23 cellular contexts compared by ENCODE assay signal in the genomic region with DNA sequence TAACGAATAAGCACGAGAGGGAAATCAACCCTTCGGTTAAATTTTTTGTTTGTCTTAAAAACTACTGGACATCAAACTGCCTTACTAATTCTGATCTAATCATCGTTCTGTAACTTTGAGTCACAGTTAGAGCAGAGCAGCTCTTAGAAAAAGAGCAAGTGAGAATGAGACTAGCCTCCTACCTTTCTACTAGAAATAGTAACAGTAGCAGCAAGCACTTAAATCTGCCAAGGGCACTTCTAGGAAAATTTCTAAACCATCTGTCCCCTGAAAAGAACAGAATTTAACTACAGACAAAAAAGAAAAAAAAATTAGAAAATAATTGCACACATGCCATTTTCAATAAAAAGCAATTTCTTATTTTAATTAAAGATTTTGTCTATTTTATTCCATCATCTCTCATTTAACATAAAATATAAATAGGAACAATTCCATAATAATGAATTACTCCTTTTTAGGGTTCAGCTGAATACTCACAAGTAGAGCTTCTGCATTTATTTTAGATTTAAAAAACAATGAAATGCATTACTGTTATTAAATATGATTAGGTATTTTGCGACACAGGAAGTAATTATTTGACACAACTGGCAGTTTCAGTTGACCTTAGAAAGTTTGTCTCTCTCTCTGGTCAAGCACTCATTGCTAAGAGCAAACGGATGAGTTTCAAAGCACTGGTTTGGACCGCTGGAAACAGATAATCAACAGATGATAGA.
"Had no signal": no experiment of that assay in that cellular context is flagged by ENCODE, and none has a peak within 500 bp of the region (broad histone marks: within the 10 kb centered on the region; RNA-seq: fewer than 3 reads in every experiment).

No MANE protein-coding gene starts in this region.

- H3K36me3 ChIP-seq: ascending aorta, breast epithelium, spleen, thoracic aorta, upper lobe of left lung had no signal

- ATAC-seq: activated CD8-positive, alpha-beta T cell treated with anti-CD3 and anti-CD28 coated beads, Interleukin-2, amount 10 ng/mL, durations not matched to agents 7 days and 5 days; activated T-cell treated with anti-CD3 and anti-CD28 coated beads, Interleukin-2, amount 50 U/mL, for 4 hours; stimulated activated memory B cell treated with anti-CD40 and anti-IgM and Interleukin-4, amounts not matched to agents 10 μg/mL and 1 μg/mL and 100 μg/mL, for 72 hours had no signal

- H3K27ac Mint-ChIP-seq: activated B cell treated with CpG ODN at 0.5 μM for 24 hours; activated CD8-positive, alpha-beta T cell treated with anti-CD3 and anti-CD28 coated beads, Interleukin-2, amount 10 ng/mL, durations not matched to agents 7 days and 5 days; nephron; stimulated activated memory B cell treated with anti-CD40 and anti-IgM and Interleukin-4, amounts not matched to agents 10 μg/mL and 1 μg/mL and 100 μg/mL, for 72 hours had no signal

- H3K36me3 Mint-ChIP-seq: stimulated activated memory B cell treated with anti-CD40 and anti-IgM and Interleukin-4, amounts not matched to agents 10 μg/mL and 1 μg/mL and 100 μg/mL, for 72 hours had no signal

- H3K27ac ChIP-seq: ascending aorta, breast epithelium, spleen, thoracic aorta, upper lobe of left lung had no signal

- H3K9me3 Mint-ChIP-seq: activated T-cell treated with anti-CD3 and anti-CD28 coated beads, Interleukin-2, amount 50 U/mL, for 4 hours had no signal

- H3K4me3 Mint-ChIP-seq: activated B cell treated with CpG ODN at 0.5 μM for 24 hours; activated CD8-positive, alpha-beta T cell treated with anti-CD3 and anti-CD28 coated beads, Interleukin-2, amount 10 ng/mL, durations not matched to agents 7 days and 5 days; activated T-cell treated with anti-CD3 and anti-CD28 coated beads, Interleukin-2, amount 50 U/mL, for 4 hours; nephron; stimulated activated memory B cell treated with anti-CD40 and anti-IgM and Interleukin-4, amounts not matched to agents 10 μg/mL and 1 μg/mL and 100 μg/mL, for 72 hours had no signal

- H3K27me3 ChIP-seq: ascending aorta, spleen, upper lobe of left lung had no signal

- H3K27me3 Mint-ChIP-seq: activated B cell treated with CpG ODN at 0.5 μM for 24 hours; stimulated activated memory B cell treated with anti-CD40 and anti-IgM and Interleukin-4, amounts not matched to agents 10 μg/mL and 1 μg/mL and 100 μg/mL, for 72 hours had no signal

- DNase-seq: activated B cell treated with CpG ODN at 0.5 μM for 24 hours; activated CD4-positive, alpha-beta T cell treated with anti-CD3 and anti-CD28 coated beads for 48 hours; activated CD8-positive, alpha-beta memory T cell treated with anti-CD3 and anti-CD28 coated beads, Interleukin-2, amount 50 U/mL, for 4 hours; activated CD8-positive, alpha-beta T cell treated with anti-CD3 and anti-CD28 coated beads, Interleukin-2, amount 10 ng/mL, durations not matched to agents 7 days and 5 days; activated naive CD4-positive, alpha-beta T cell treated with anti-CD3 and anti-CD28 coated beads, Interleukin-2, amount 50 U/mL, for 16 hours; activated T-cell treated with anti-CD3 and anti-CD28 coated beads, Interleukin-2, amount 50 U/mL, for 4 hours; cerebellar nuclear complex; cortex of kidney; midbrain; occipital lobe; posterior cingulate gyrus; spleen; stimulated activated CD4-positive, alpha-beta T cell treated with anti-CD3 and anti-CD28 coated beads, Interleukin-4, amount 100 ng/mL, for 4 hours; upper lobe of left lung had no signal

- H3K4me1 ChIP-seq: ascending aorta, breast epithelium, spleen, upper lobe of left lung had no signal

- H3K9me3 ChIP-seq: ascending aorta, breast epithelium, spleen, thoracic aorta, upper lobe of left lung had no signal

- H3K4me3 ChIP-seq: ascending aorta, breast epithelium, lung, spleen, thoracic aorta, upper lobe of left lung had no signal

- FAIRE-seq: endometrium, frontal cortex, keratinocyte had no signal

- H3K4me1 Mint-ChIP-seq: activated B cell treated with CpG ODN at 0.5 μM for 24 hours; stimulated activated memory B cell treated with anti-CD40 and anti-IgM and Interleukin-4, amounts not matched to agents 10 μg/mL and 1 μg/mL and 100 μg/mL, for 72 hours had no signal
